In genomic region chr21:36725793-36726386, GRCh38 we compare ENCODE assay signal across 21 cellular contexts. TPM values are rescaled to one million over a fixed set of nuclear protein-coding genes. Genes with fewer than 3 reads are reported as not detected.
"Had no signal": no experiment of that assay in that cellular context is flagged by ENCODE, and none has a peak within 500 bp of the region (broad histone marks: within the 10 kb centered on the region; RNA-seq: fewer than 3 reads in every experiment).

No MANE protein-coding gene starts in this region.

- ATAC-seq: activated CD8-positive, alpha-beta T cell treated with anti-CD3 and anti-CD28 coated beads, Interleukin-2, amount 10 ng/mL, durations not matched to agents 7 days and 5 days; activated naive CD4-positive, alpha-beta T cell treated with anti-CD3 and anti-CD28 coated beads, Interleukin-2, amount 50 U/mL, for 72 hours; effector memory CD8-positive, alpha-beta T cell; gastrocnemius medialis; naive thymus-derived CD4-positive, alpha-beta T cell; stimulated activated naive CD8-positive, alpha-beta T cell treated with anti-CD3 and anti-CD28 coated beads, Interleukin-15, Interleukin-2, amounts not matched to agents 100 U/mL and 50 U/mL, for 24 hours had no signal

- H3K36me3 ChIP-seq: ascending aorta, brain microvascular endothelial cell, gastrocnemius medialis, tibial nerve, vagina had no signal

- FAIRE-seq: islet of Langerhans had no signal

- H3K27ac ChIP-seq: ascending aorta, brain microvascular endothelial cell, esophagus squamous epithelium, gastrocnemius medialis, tibial nerve, vagina had no signal

- DNase-seq: activated CD4-positive, alpha-beta T cell treated with anti-CD3 and anti-CD28 coated beads for 1 hour; activated CD4-positive, alpha-beta T cell treated with anti-CD3 and anti-CD28 coated beads, Interleukin-2, amount 50 U/mL, for 1 hour; activated CD8-positive, alpha-beta T cell treated with anti-CD3 and anti-CD28 coated beads, Interleukin-2, amount 10 ng/mL, durations not matched to agents 7 days and 5 days; brain microvascular endothelial cell; central memory CD4-positive, alpha-beta T cell; effector memory CD8-positive, alpha-beta T cell; esophagus squamous epithelium; gastrocnemius medialis; hypothalamus; naive thymus-derived CD4-positive, alpha-beta T cell; stimulated activated CD4-positive, alpha-beta T cell treated with anti-CD3 and anti-CD28 coated beads, Interleukin-4, amount 100 ng/mL, for 4 hours; stimulated activated naive CD8-positive, alpha-beta T cell treated with anti-CD3 and anti-CD28 coated beads, Interleukin-15, Interleukin-2, amounts not matched to agents 100 U/mL and 50 U/mL, for 24 hours had no signal

- H3K4me1 ChIP-seq: ascending aorta, gastrocnemius medialis, tibial nerve, vagina had no signal

- H3K27me3 ChIP-seq: ascending aorta, vagina had no signal

- H3K4me3 ChIP-seq: ascending aorta, esophagus squamous epithelium, gastrocnemius medialis, lung, tibial nerve, vagina had no signal

- H3K9me3 ChIP-seq: ascending aorta, esophagus squamous epithelium, gastrocnemius medialis, tibial nerve, vagina had no signal

RNA-seq across cellular contexts. Expression of gene SIM2, which starts 27.0 kb away (rescaled TPM):
- total RNA-seq: activated CD8-positive, alpha-beta T cell treated with anti-CD3 and anti-CD28 coated beads, Interleukin-2, amount 10 ng/mL, durations not matched to agents 7 days and 5 days; ascending aorta; dermis microvascular lymphatic vessel endothelial cell; lung; neural crest cell; T-helper 2 cell treated with Interferon-gamma antibody and Interleukin-4, amounts not matched to agents 100 ng/mL and 5 ng/mL, for 36 hours; tibial nerve; vagina had no signal
- polyA plus RNA-seq: lung; naive thymus-derived CD4-positive, alpha-beta T cell had no signal
